ENCODE assay signal across 1 cellular context in the genomic region with DNA sequence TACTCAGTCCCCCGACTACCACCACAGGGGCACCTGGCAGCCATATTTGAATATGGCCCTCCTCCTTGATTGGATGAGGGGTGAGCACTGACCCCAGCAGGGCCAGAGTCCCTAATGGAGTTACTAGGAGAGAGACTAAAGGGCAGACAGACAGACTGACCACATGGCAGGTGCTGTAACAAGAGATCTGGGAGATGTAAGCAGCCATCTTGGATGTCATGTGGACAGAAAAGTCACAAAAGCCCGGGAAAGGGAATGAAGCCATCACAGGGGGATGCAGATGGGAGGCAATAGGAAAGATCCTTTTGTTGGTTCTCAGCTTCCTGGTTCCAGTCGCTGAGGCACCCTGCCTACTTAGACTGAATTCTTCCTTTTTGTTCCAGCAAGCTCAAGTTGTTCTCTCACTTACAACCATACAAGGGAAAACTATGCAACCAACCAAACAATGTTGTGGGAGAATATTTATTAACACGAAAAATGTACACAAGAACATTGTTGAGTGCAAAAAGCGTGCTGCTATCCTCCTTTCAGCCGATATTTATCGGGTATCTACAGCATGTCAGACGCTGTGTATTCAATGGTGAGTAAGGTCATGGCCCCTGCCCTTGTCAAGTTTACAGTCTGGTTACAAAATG.
TF ChIP-seq lines count a peak whose summit lies in the region.

No MANE protein-coding gene starts in this region.

TF ChIP-seq in GM23338, 12 proteins besides CTCF, POLR2A, EP300 and RAD21:
- TF ChIP-seq ETS1 (IDR thresholded peaks at IDR 0.05), result no peak
- TF ChIP-seq STAT1 (IDR thresholded peaks at IDR 0.05; ENCODE audit: unreplicated experiment), result no peak
- TF ChIP-seq CREB1 (CRISPR knock-in tag; IDR thresholded peaks at IDR 0.05; ENCODE audit: low read depth), result no peak
- TF ChIP-seq EZH2 (IDR thresholded peaks at IDR 0.05; ENCODE audit: low read depth, unreplicated experiment), result no peak
- TF ChIP-seq EZH2phosphoT487 (IDR thresholded peaks at IDR 0.05; ENCODE audit: unreplicated experiment), result no peak
- no peak for TF ChIP-seq NANOG (IDR thresholded peaks at IDR 0.05; ENCODE audit: borderline replicate concordance)
- TF ChIP-seq ZNF331 (CRISPR knock-in tag; IDR thresholded peaks at IDR 0.05; ENCODE audit: low read depth), result no peak
- TF ChIP-seq POLR2AphosphoS5 (IDR thresholded peaks at IDR 0.05; ENCODE audit: low read depth), result no peak
- no peak for TF ChIP-seq ZNF114 (CRISPR knock-in tag; IDR thresholded peaks at IDR 0.05)
